3 cellular contexts compared by ENCODE assay signal in genomic region chr2:148177559-148177958, GRCh38.
TF ChIP-seq lines count a peak whose summit lies in the region.

No MANE protein-coding gene starts in this region.

TF ChIP-seq in HepG2, 621 proteins besides CTCF, POLR2A, EP300 and RAD21:
- TF ChIP-seq ZNF432 (CRISPR knock-in tag; IDR thresholded peaks at IDR 0.05; ENCODE audit: borderline replicate concordance) = no peak
- TF ChIP-seq ZKSCAN8 (CRISPR knock-in tag; IDR thresholded peaks at IDR 0.05; ENCODE audit: borderline replicate concordance) = no peak
- peak; percentile 69 to 84 for TF ChIP-seq MAFK (conservative IDR thresholded peaks at IDR 0.05 in 1 of 2, IDR thresholded peaks at IDR 0.05 in 1 of 2; ENCODE audit: low read length in 2 of 2)
- no peak for TF ChIP-seq FOXO4 (CRISPR knock-in tag; conservative IDR thresholded peaks at IDR 0.05)
- no peak for TF ChIP-seq E2F1 (CRISPR knock-in tag; IDR thresholded peaks at IDR 0.05)
- TF ChIP-seq ZNF367 (CRISPR knock-in tag; IDR thresholded peaks at IDR 0.05; ENCODE audit: borderline replicate concordance) = no peak
- no peak for TF ChIP-seq BATF2 (CRISPR knock-in tag; IDR thresholded peaks at IDR 0.05)
- peak; percentile 76 for TF ChIP-seq MAFF (IDR thresholded peaks at IDR 0.05; ENCODE audit: low read depth, low read length)

TF ChIP-seq in IMR-90, 13 proteins besides CTCF, POLR2A, EP300 and RAD21:
- peak; percentile 47; the same call in 1 of the 2 replicates for TF ChIP-seq MAFK (IDR thresholded peaks at IDR 0.05; ENCODE audit: low read depth, low read length)
- no peak for TF ChIP-seq FOS (IDR thresholded peaks at IDR 0.05; ENCODE audit: low read depth, low read length)

TF ChIP-seq in K562, 482 proteins besides CTCF, POLR2A, EP300 and RAD21:
- TF ChIP-seq HIVEP1 (CRISPR knock-in tag; IDR thresholded peaks at IDR 0.05) (no peak), C11orf30 (IDR thresholded peaks at IDR 0.05; ENCODE audit: low read depth) (peak; percentile 44; the same call in 1 of the 2 replicates), CREB3L1 (IDR thresholded peaks at IDR 0.05; ENCODE audit: borderline replicate concordance, low read depth) (no peak), ZNF79 (CRISPR knock-in tag; IDR thresholded peaks at IDR 0.05; ENCODE audit: low read depth) (no peak), ZNF316 (IDR thresholded peaks at IDR 0.05) (peak; percentile 56; the same call in 1 of the 2 replicates), HDAC6 (IDR thresholded peaks at IDR 0.05; ENCODE audit: low read depth, low read length) (no peak), ZNF589 (CRISPR knock-in tag; IDR thresholded peaks at IDR 0.05; ENCODE audit: low read depth) (no peak), MNT (conservative IDR thresholded peaks at IDR 0.05) (no peak), CHD7 (IDR thresholded peaks at IDR 0.05; ENCODE audit: low read depth, low read length) (no peak), RBM14 (IDR thresholded peaks at IDR 0.05; ENCODE audit: borderline replicate concordance, insufficient read depth, low read depth, low read length) (no peak), FOXJ3 (CRISPR knock-in tag; IDR thresholded peaks at IDR 0.05) (no peak)
